Comparison of ENCODE assay signal across 9 cellular contexts in genomic region chr21:42781150-42781980, GRCh38.
DNase-seq lines count a peak whose midpoint lies in the region; ATAC-seq and TF ChIP-seq lines count a peak whose summit lies in the region.
"Had no signal": no experiment of that assay in that cellular context is flagged by ENCODE, and none has a peak within 500 bp of the region (broad histone marks: within the 10 kb centered on the region; RNA-seq: fewer than 3 reads in every experiment).

No MANE protein-coding gene starts in this region.

- no peaks in the 10 kb centered on the region for H3K27me3 Mint-ChIP-seq in CD4-positive, alpha-beta memory T cell
- H3K27me3 Mint-ChIP-seq in naive thymus-derived CD4-positive, alpha-beta T cell: peaks cover 0 to 37% (median 0%) of the 10 kb centered on the region in 5 donors

- peak overlapping the region in 4 of 7 donors; percentile 62 to 79 (median 66) for H3K27ac Mint-ChIP-seq in CD4-positive, alpha-beta memory T cell
- H3K27ac Mint-ChIP-seq in naive thymus-derived CD4-positive, alpha-beta T cell: peak overlapping the region; percentile 31 to 100 (median 87)
- H3K27ac Mint-ChIP-seq: memory B cell had no signal

- no peak overlapping the region for H3K4me3 ChIP-seq in CD4-positive, alpha-beta memory T cell (ENCODE audit: low read length in 2 of 2)
- H3K4me3 ChIP-seq in coronary artery: peak overlapping the region; percentile 10
- H3K4me3 ChIP-seq in naive thymus-derived CD4-positive, alpha-beta T cell (ENCODE audit: low read length): peak overlapping the region; percentile 30
- H3K4me3 ChIP-seq in aorta (ENCODE audit: low read length in 2 of 2): no peak overlapping the region

- peaks cover 43% of the 10 kb centered on the region for H3K4me1 ChIP-seq in CD4-positive, alpha-beta memory T cell (ENCODE audit: insufficient read depth, low read length)
- H3K4me1 ChIP-seq in naive thymus-derived CD4-positive, alpha-beta T cell (ENCODE audit: control insufficient read depth in 2 of 2, insufficient read depth in 2 of 2, low read length in 2 of 2): peaks cover 14 to 44% of the 10 kb centered on the region in 2 donors
- H3K4me1 ChIP-seq in aorta (ENCODE audit: control insufficient read depth in 1 of 2, insufficient read depth in 2 of 2, low read length in 2 of 2): no peaks in the 10 kb centered on the region

- CTCF ChIA-PET in CD4-positive, alpha-beta memory T cell (lab: Charles Lee; ENCODE audit: partially characterized antibody): interaction anchor here (1.7 kb wide), 1 partner anchor 36 kb away, joined by 3 read pairs; no protein-coding TSS in a partner anchor
- CTCF ChIA-PET in naive thymus-derived CD4-positive, alpha-beta T cell (lab: Charles Lee): interaction anchor here (0.5 to 1.8 kb wide), 6 partner anchors 15 to 174 kb away, joined by 3 to 5 read pairs (median 3); no protein-coding TSS in a partner anchor

- 7% methylated on average over 40 of the region's 40 CpGs for WGBS in aorta, 2 donors

- POLR2A ChIA-PET in CD4-positive, alpha-beta memory T cell (lab: Charles Lee; ENCODE audit: partially characterized antibody): interaction anchor here (0.7 to 3.9 kb wide), 5 partner anchors 35 to 97 kb away, joined by 3 to 35 read pairs (median 3); no protein-coding TSS in a partner anchor
- POLR2A ChIA-PET in naive thymus-derived CD4-positive, alpha-beta T cell (lab: Charles Lee): interaction anchor here (0.9 to 5.7 kb wide), 6 partner anchors 9 to 126 kb away, joined by 3 to 37 read pairs (median 3); no protein-coding TSS in a partner anchor

- no peaks in the 10 kb centered on the region for H3K9me3 Mint-ChIP-seq in CD4-positive, alpha-beta memory T cell
- H3K9me3 Mint-ChIP-seq in naive thymus-derived CD4-positive, alpha-beta T cell: no peaks in the 10 kb centered on the region
- H3K9me3 Mint-ChIP-seq: memory B cell had no signal

- peaks cover 30 to 51% (median 40%) of the 10 kb centered on the region in 4 donors for H3K4me1 Mint-ChIP-seq in CD4-positive, alpha-beta memory T cell
- peaks cover 35 to 65% (median 48%) of the 10 kb centered on the region in 7 donors for H3K4me1 Mint-ChIP-seq in naive thymus-derived CD4-positive, alpha-beta T cell

- no peaks in the 10 kb centered on the region for H3K27me3 ChIP-seq in CD4-positive, alpha-beta memory T cell (ENCODE audit: insufficient read depth, low read length)
- H3K27me3 ChIP-seq in naive thymus-derived CD4-positive, alpha-beta T cell (ENCODE audit: control insufficient read depth in 2 of 2, insufficient read depth in 2 of 2, low read length in 2 of 2): no peaks in the 10 kb centered on the region
- no peaks in the 10 kb centered on the region for H3K27me3 ChIP-seq in aorta (ENCODE audit: control insufficient read depth in 1 of 2, insufficient read depth in 2 of 2, low read length in 1 of 2)

- no peaks in the 10 kb centered on the region for H3K36me3 Mint-ChIP-seq in CD4-positive, alpha-beta memory T cell
- peaks cover 0 to 4% (median 3%) of the 10 kb centered on the region in 5 donors for H3K36me3 Mint-ChIP-seq in naive thymus-derived CD4-positive, alpha-beta T cell
- H3K36me3 Mint-ChIP-seq: memory B cell had no signal

- H3K27ac ChIP-seq in CD4-positive, alpha-beta memory T cell (ENCODE audit: low read depth, low read length): no peak overlapping the region
- H3K27ac ChIP-seq in coronary artery: no peak overlapping the region
- peak overlapping the region; percentile 7 for H3K27ac ChIP-seq in naive thymus-derived CD4-positive, alpha-beta T cell (ENCODE audit: low read depth, low read length)
- no peak overlapping the region for H3K27ac ChIP-seq in aorta (ENCODE audit: low read depth in 1 of 2, low read length in 2 of 2)

- no peak for TF ChIP-seq POLR2A in erythroblast (IDR thresholded peaks at IDR 0.05; ENCODE audit: low read length)

- no peak for DNase-seq in CD4-positive, alpha-beta memory T cell
- DNase-seq in NCI-H1930 (lab: John Stamatoyannopoulos, UW): peak; percentile 10 to 39
- DNase-seq in coronary artery (ENCODE audit: low spot score): no peak
- peak in 1 of 9 donors; percentile 11 for DNase-seq in naive thymus-derived CD4-positive, alpha-beta T cell
- DNase-seq in erythroblast (lab: John Stamatoyannopoulos, UW): no peak
- no peak for DNase-seq in effector CD4-positive, alpha-beta T cell
- DNase-seq in central memory CD4-positive, alpha-beta T cell: no peak
- no peak for DNase-seq in aorta

- peak overlapping the region in 7 of 8 donors; percentile 40 to 80 (median 63) for H3K4me3 Mint-ChIP-seq in CD4-positive, alpha-beta memory T cell
- peak overlapping the region; percentile 40 to 92 (median 80) for H3K4me3 Mint-ChIP-seq in naive thymus-derived CD4-positive, alpha-beta T cell
- H3K4me3 Mint-ChIP-seq: memory B cell had no signal

- H3K36me3 ChIP-seq in CD4-positive, alpha-beta memory T cell (ENCODE audit: insufficient read depth, low read length): no peaks in the 10 kb centered on the region
- peaks cover 0 to 2% (median 0%) of the 10 kb centered on the region in 3 experiments for H3K36me3 ChIP-seq in naive thymus-derived CD4-positive, alpha-beta T cell (ENCODE audit: control insufficient read depth in 2 of 3, insufficient read depth in 3 of 3, low read length in 3 of 3)
- H3K36me3 ChIP-seq in aorta (ENCODE audit: control insufficient read depth in 1 of 2, insufficient read depth in 2 of 2, low read length in 1 of 2): no peaks in the 10 kb centered on the region

- no peaks in the 10 kb centered on the region for H3K9me3 ChIP-seq in CD4-positive, alpha-beta memory T cell (ENCODE audit: control insufficient read depth in 1 of 2, low read length in 2 of 2)
- no peaks in the 10 kb centered on the region for H3K9me3 ChIP-seq in naive thymus-derived CD4-positive, alpha-beta T cell (ENCODE audit: control insufficient read depth in 2 of 3, low read length in 3 of 3)
- H3K9me3 ChIP-seq in aorta (ENCODE audit: control insufficient read depth, low read length): peaks cover 1% of the 10 kb centered on the region

- intact Hi-C loops in CD4-positive, alpha-beta memory T cell (cut with micrococcal nuclease): no loop called here
- intact Hi-C loops in naive thymus-derived CD4-positive, alpha-beta T cell (cut with micrococcal nuclease): loop anchor here in 1 of 2 donors (5.0 kb wide), 1 partner anchor 34 kb away; no protein-coding TSS in a partner anchor
- intact Hi-C loops in aorta (cut with DNase I): no loop called here

- no peak for ATAC-seq in naive thymus-derived CD4-positive, alpha-beta T cell
- ATAC-seq in aorta (ENCODE audit: low FRiP score): no peak

- TF ChIP-seq CTCF in coronary artery (IDR thresholded peaks at IDR 0.05): no peak

Comparison
In these comparisons a context has a peak if more than half of its experiments do, and no peak if none do; other contexts are left out.
1. DNase-seq: peak in NCI-H1930 (2 of 2); none in CD4-positive, alpha-beta memory T cell (0 of 5), coronary artery (single experiment), erythroblast (0 of 2), effector CD4-positive, alpha-beta T cell (single experiment), central memory CD4-positive, alpha-beta T cell (single experiment) and aorta (0 of 2).
2. H3K4me3 ChIP-seq: peak in coronary artery (single experiment) and naive thymus-derived CD4-positive, alpha-beta T cell (single experiment); none in CD4-positive, alpha-beta memory T cell (0 of 2) and aorta (0 of 2).